ENCODE assay signal across 2 cellular contexts in the genomic region with DNA sequence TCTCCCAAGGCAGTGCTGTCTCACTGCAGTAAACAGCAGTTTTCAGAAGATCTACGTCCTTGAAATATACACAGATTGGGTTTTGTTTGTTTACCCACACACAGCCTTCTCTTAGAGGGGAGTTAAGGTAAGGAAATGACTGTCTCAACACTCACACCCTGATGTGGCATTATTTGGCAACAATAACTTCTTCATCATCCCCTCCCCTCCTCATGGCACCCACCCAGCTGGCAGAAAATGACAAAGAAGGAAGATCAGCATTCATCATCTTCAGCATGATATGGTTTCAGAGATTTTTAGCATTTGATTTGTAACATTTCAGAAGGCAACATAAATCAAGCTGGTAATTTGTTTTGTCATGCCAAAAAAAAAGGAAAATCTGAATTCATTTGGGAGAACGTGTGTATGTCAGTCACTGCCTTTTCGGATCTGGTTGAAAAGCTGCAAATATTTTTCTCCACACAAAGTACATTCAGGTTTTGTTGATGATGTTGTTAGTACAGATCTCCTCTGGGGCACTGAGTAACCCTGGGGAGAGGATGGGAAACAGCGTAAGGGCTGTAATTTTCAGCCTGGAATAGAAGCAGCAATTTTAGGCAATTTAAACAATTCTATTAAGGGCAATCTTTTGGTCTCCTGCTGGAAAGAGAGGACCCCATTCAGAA.
TF ChIP-seq lines count a peak whose summit lies in the region.

No MANE protein-coding gene starts in this region.

TF ChIP-seq in liver, 16 proteins besides CTCF, POLR2A, EP300 and RAD21 (continued from another document):
- TF ChIP-seq, protein P1, sequence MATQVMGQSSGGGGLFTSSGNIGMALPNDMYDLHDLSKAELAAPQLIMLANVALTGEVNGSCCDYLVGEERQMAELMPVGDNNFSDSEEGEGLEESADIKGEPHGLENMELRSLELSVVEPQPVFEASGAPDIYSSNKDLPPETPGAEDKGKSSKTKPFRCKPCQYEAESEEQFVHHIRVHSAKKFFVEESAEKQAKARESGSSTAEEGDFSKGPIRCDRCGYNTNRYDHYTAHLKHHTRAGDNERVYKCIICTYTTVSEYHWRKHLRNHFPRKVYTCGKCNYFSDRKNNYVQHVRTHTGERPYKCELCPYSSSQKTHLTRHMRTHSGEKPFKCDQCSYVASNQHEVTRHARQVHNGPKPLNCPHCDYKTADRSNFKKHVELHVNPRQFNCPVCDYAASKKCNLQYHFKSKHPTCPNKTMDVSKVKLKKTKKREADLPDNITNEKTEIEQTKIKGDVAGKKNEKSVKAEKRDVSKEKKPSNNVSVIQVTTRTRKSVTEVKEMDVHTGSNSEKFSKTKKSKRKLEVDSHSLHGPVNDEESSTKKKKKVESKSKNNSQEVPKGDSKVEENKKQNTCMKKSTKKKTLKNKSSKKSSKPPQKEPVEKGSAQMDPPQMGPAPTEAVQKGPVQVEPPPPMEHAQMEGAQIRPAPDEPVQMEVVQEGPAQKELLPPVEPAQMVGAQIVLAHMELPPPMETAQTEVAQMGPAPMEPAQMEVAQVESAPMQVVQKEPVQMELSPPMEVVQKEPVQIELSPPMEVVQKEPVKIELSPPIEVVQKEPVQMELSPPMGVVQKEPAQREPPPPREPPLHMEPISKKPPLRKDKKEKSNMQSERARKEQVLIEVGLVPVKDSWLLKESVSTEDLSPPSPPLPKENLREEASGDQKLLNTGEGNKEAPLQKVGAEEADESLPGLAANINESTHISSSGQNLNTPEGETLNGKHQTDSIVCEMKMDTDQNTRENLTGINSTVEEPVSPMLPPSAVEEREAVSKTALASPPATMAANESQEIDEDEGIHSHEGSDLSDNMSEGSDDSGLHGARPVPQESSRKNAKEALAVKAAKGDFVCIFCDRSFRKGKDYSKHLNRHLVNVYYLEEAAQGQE (IDR thresholded peaks at IDR 0.05), result no peak
- TF ChIP-seq HNF4A (conservative IDR thresholded peaks at IDR 0.05) (no peak), NR2F2 (IDR thresholded peaks at IDR 0.05) (no peak), YY1 (IDR thresholded peaks at IDR 0.05) (no peak), FOXA2 (IDR thresholded peaks at IDR 0.05) (no peak), JUND (IDR thresholded peaks at IDR 0.05) (no peak), EGR1 (IDR thresholded peaks at IDR 0.05; ENCODE audit: low read depth in 2 of 2) (no peak), GABPA (IDR thresholded peaks at IDR 0.05 in 1 of 2, conservative IDR thresholded peaks at IDR 0.05 in 1 of 2) (no peak), SP1 (IDR thresholded peaks at IDR 0.05) (no peak), HNF4G (IDR thresholded peaks at IDR 0.05) (no peak), TAF1 (conservative IDR thresholded peaks at IDR 0.05) (no peak)
- TF ChIP-seq, protein P2, sequence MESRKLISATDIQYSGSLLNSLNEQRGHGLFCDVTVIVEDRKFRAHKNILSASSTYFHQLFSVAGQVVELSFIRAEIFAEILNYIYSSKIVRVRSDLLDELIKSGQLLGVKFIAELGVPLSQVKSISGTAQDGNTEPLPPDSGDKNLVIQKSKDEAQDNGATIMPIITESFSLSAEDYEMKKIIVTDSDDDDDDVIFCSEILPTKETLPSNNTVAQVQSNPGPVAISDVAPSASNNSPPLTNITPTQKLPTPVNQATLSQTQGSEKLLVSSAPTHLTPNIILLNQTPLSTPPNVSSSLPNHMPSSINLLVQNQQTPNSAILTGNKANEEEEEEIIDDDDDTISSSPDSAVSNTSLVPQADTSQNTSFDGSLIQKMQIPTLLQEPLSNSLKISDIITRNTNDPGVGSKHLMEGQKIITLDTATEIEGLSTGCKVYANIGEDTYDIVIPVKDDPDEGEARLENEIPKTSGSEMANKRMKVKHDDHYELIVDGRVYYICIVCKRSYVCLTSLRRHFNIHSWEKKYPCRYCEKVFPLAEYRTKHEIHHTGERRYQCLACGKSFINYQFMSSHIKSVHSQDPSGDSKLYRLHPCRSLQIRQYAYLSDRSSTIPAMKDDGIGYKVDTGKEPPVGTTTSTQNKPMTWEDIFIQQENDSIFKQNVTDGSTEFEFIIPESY (IDR thresholded peaks at IDR 0.05), result no peak
- TF ChIP-seq, protein P3, sequence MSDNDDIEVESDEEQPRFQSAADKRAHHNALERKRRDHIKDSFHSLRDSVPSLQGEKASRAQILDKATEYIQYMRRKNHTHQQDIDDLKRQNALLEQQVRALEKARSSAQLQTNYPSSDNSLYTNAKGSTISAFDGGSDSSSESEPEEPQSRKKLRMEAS (IDR thresholded peaks at IDR 0.05), result no peak

TF ChIP-seq in HepG2, 621 proteins besides CTCF, POLR2A, EP300 and RAD21 (continued from another document):
- TF ChIP-seq, protein P4, sequence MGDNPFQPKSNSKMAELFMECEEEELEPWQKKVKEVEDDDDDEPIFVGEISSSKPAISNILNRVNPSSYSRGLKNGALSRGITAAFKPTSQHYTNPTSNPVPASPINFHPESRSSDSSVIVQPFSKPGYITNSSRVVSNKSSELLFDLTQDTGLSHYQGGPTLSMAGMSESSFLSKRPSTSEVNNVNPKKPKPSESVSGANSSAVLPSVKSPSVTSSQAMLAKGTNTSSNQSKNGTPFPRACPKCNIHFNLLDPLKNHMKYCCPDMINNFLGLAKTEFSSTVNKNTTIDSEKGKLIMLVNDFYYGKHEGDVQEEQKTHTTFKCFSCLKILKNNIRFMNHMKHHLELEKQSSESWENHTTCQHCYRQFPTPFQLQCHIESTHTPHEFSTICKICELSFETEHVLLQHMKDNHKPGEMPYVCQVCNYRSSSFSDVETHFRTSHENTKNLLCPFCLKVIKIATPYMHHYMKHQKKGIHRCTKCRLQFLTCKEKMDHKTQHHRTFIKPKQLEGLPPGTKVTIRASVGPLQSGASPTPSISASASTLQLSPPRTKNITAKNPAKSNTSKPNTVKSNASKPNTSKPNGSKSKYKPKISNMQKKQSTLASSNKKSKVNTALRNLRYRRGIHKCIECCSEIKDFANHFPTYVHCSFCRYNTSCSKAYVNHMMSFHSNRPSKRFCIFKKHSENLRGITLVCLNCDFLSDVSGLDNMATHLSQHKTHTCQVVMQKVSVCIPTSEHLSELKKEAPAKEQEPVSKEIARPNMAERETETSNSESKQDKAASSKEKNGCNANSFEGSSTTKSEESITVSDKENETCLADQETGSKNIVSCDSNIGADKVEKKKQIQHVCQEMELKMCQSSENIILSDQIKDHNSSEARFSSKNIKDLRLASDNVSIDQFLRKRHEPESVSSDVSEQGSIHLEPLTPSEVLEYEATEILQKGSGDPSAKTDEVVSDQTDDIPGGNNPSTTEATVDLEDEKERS (CRISPR knock-in tag; IDR thresholded peaks at IDR 0.05), result no peak
- TF ChIP-seq, protein P5, sequence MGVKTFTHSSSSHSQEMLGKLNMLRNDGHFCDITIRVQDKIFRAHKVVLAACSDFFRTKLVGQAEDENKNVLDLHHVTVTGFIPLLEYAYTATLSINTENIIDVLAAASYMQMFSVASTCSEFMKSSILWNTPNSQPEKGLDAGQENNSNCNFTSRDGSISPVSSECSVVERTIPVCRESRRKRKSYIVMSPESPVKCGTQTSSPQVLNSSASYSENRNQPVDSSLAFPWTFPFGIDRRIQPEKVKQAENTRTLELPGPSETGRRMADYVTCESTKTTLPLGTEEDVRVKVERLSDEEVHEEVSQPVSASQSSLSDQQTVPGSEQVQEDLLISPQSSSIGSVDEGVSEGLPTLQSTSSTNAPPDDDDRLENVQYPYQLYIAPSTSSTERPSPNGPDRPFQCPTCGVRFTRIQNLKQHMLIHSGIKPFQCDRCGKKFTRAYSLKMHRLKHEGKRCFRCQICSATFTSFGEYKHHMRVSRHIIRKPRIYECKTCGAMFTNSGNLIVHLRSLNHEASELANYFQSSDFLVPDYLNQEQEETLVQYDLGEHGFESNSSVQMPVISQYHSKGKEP (CRISPR knock-in tag; IDR thresholded peaks at IDR 0.05), result no peak
- TF ChIP-seq BHLHE40 (IDR thresholded peaks at IDR 0.05; ENCODE audit: low read length) (no peak), WIZ (CRISPR knock-in tag; IDR thresholded peaks at IDR 0.05) (no peak), TCF12 (IDR thresholded peaks at IDR 0.05) (no peak), TCF12 (CRISPR knock-in tag; IDR thresholded peaks at IDR 0.05) (no peak), ZNF644 (CRISPR knock-in tag; IDR thresholded peaks at IDR 0.05; ENCODE audit: low read depth) (no peak), MATR3 (CRISPR knock-in tag; IDR thresholded peaks at IDR 0.05) (no peak), RXRB (CRISPR knock-in tag; IDR thresholded peaks at IDR 0.05; ENCODE audit: borderline replicate concordance) (no peak), IRF2 (CRISPR knock-in tag; IDR thresholded peaks at IDR 0.05) (no peak), ZNF747 (CRISPR knock-in tag; IDR thresholded peaks at IDR 0.05; ENCODE audit: borderline replicate concordance) (no peak)
- TF ChIP-seq, protein P6, sequence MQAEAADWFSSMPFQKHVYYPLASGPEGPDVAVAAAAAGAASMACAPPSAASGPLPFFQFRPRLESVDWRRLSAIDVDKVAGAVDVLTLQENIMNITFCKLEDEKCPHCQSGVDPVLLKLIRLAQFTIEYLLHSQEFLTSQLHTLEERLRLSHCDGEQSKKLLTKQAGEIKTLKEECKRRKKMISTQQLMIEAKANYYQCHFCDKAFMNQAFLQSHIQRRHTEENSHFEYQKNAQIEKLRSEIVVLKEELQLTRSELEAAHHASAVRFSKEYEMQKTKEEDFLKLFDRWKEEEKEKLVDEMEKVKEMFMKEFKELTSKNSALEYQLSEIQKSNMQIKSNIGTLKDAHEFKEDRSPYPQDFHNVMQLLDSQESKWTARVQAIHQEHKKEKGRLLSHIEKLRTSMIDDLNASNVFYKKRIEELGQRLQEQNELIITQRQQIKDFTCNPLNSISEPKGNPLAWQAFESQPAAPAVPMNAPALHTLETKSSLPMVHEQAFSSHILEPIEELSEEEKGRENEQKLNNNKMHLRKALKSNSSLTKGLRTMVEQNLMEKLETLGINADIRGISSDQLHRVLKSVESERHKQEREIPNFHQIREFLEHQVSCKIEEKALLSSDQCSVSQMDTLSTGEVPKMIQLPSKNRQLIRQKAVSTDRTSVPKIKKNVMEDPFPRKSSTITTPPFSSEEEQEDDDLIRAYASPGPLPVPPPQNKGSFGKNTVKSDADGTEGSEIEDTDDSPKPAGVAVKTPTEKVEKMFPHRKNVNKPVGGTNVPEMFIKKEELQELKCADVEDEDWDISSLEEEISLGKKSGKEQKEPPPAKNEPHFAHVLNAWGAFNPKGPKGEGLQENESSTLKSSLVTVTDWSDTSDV (CRISPR knock-in tag; IDR thresholded peaks at IDR 0.05), result no peak
- TF ChIP-seq, protein P7, sequence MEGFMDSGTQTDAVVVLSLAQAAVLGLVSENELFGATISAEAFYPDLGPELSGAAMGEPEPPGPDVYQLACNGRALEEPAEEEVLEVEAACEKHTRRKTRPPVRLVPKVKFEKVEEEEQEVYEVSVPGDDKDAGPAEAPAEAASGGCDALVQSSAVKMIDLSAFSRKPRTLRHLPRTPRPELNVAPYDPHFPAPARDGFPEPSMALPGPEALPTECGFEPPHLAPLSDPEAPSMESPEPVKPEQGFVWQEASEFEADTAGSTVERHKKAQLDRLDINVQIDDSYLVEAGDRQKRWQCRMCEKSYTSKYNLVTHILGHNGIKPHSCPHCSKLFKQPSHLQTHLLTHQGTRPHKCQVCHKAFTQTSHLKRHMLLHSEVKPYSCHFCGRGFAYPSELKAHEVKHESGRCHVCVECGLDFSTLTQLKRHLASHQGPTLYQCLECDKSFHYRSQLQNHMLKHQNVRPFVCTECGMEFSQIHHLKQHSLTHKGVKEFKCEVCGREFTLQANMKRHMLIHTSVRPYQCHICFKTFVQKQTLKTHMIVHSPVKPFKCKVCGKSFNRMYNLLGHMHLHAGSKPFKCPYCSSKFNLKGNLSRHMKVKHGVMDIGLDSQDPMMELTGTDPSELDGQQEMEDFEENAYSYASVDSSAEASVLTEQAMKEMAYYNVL (CRISPR knock-in tag; IDR thresholded peaks at IDR 0.05; ENCODE audit: borderline replicate concordance), result no peak
- TF ChIP-seq, protein P8, sequence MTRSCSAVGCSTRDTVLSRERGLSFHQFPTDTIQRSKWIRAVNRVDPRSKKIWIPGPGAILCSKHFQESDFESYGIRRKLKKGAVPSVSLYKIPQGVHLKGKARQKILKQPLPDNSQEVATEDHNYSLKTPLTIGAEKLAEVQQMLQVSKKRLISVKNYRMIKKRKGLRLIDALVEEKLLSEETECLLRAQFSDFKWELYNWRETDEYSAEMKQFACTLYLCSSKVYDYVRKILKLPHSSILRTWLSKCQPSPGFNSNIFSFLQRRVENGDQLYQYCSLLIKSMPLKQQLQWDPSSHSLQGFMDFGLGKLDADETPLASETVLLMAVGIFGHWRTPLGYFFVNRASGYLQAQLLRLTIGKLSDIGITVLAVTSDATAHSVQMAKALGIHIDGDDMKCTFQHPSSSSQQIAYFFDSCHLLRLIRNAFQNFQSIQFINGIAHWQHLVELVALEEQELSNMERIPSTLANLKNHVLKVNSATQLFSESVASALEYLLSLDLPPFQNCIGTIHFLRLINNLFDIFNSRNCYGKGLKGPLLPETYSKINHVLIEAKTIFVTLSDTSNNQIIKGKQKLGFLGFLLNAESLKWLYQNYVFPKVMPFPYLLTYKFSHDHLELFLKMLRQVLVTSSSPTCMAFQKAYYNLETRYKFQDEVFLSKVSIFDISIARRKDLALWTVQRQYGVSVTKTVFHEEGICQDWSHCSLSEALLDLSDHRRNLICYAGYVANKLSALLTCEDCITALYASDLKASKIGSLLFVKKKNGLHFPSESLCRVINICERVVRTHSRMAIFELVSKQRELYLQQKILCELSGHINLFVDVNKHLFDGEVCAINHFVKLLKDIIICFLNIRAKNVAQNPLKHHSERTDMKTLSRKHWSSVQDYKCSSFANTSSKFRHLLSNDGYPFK (CRISPR knock-in tag; IDR thresholded peaks at IDR 0.05; ENCODE audit: borderline replicate concordance), result no peak
